In genomic region chr7:29801929-29802328, GRCh38 we compare ENCODE assay signal across 31 cellular contexts. TPM values are rescaled to one million over a fixed set of nuclear protein-coding genes. Genes with fewer than 3 reads are reported as not detected.
"Had no signal": no experiment of that assay in that cellular context is flagged by ENCODE, and none has a peak within 500 bp of the region (broad histone marks: within the 10 kb centered on the region; RNA-seq: fewer than 3 reads in every experiment).

No MANE protein-coding gene starts in this region.

- FAIRE-seq: colon, endometrium, endothelial cell of umbilical vein, frontal cortex had no signal

- DNase-seq: cortex of kidney; dermis blood vessel endothelial cell; dorsolateral prefrontal cortex; effector CD4-positive, alpha-beta T cell; effector CD8-positive, alpha-beta T cell; effector memory CD4-positive, alpha-beta T cell; effector memory CD8-positive, alpha-beta T cell; endodermal cell; erythroblast; esophagus squamous epithelium; foreskin fibroblast; foreskin keratinocyte; foreskin melanocyte; gastrocnemius medialis; glutamatergic neuron; head of caudate nucleus; heart left ventricle; heart right ventricle had no signal

- H3K9me3 Mint-ChIP-seq: effector memory CD8-positive, alpha-beta T cell; endodermal cell had no signal

- H3K4me3 Mint-ChIP-seq: dendritic cell treated with granulocyte-macrophage colony-stimulating factor and Interleukin-4, amounts not matched to agents 40 ng/mL and 50 ng/mL, for 4 days; effector memory CD8-positive, alpha-beta T cell; endodermal cell had no signal

- ATAC-seq: effector memory CD8-positive, alpha-beta T cell; esophagus mucosa; foreskin keratinocyte; gastrocnemius medialis; gastroesophageal sphincter; heart left ventricle; heart right ventricle had no signal

- H3K27ac Mint-ChIP-seq: dendritic cell treated with granulocyte-macrophage colony-stimulating factor and Interleukin-4, amounts not matched to agents 40 ng/mL and 50 ng/mL, for 4 days; effector memory CD8-positive, alpha-beta T cell; endodermal cell had no signal

- H3K4me1 ChIP-seq: foreskin keratinocyte, gastrocnemius medialis had no signal

- H3K4me3 ChIP-seq: coronary artery, dorsolateral prefrontal cortex, esophagus muscularis mucosa, esophagus squamous epithelium, gastrocnemius medialis, gastroesophageal sphincter, heart left ventricle, heart right ventricle had no signal

- H3K9me3 ChIP-seq: esophagus muscularis mucosa, esophagus squamous epithelium, gastrocnemius medialis, gastroesophageal sphincter, heart left ventricle, heart right ventricle had no signal

- H3K27ac ChIP-seq: coronary artery, dorsolateral prefrontal cortex, epithelial cell of prostate, esophagus muscularis mucosa, esophagus squamous epithelium, foreskin keratinocyte, gastrocnemius medialis, gastroesophageal sphincter, heart left ventricle, heart right ventricle had no signal

- H3K27me3 ChIP-seq: gastrocnemius medialis had no signal

- H3K36me3 ChIP-seq: esophagus muscularis mucosa, esophagus squamous epithelium, gastrocnemius medialis, gastroesophageal sphincter, heart left ventricle, heart right ventricle had no signal

RNA-seq across cellular contexts. Expression of gene WIPF3, which starts 4.4 kb away (rescaled TPM):
- total RNA-seq: dermis microvascular lymphatic vessel endothelial cell, glomerular endothelial cell had no signal
- polyA plus RNA-seq: fibroblast of lung had no signal
